ENCODE assay signal across 15 cellular contexts in the genomic region with DNA sequence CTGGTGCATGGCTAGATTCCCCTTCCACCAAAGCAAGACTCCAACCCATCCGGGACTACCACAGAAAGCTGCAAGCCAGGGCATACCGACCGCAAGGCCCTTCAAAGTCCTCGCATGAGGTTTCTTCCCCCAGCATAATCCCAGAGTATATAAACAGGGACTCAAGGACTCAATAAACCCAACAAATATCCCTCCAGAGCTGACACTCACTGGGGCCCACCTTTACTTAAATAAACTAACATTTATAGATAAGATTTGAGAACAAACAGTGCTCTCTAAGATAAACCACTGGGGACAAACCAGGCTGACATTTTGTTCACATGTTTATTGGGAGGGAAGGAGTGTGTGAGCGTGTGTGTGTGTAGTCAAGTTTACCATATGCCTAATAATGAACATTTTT.
"Had no signal": no experiment of that assay in that cellular context is flagged by ENCODE, and none has a peak within 500 bp of the region (broad histone marks: within the 10 kb centered on the region; RNA-seq: fewer than 3 reads in every experiment).

No MANE protein-coding gene starts in this region.

- ATAC-seq: foreskin keratinocyte had no signal

- H3K4me3 ChIP-seq: ascending aorta, cardiac muscle cell, esophagus muscularis mucosa, stomach, thyroid gland had no signal

- H3K27me3 ChIP-seq: ascending aorta, cardiac muscle cell, esophagus muscularis mucosa, foreskin keratinocyte, stomach, thyroid gland had no signal

- H3K27me3 Mint-ChIP-seq: activated naive CD8-positive, alpha-beta T cell treated with anti-CD3 and anti-CD28 coated beads, Interleukin-2, amount 10 ng/mL, durations not matched to agents 7 days and 5 days had no signal

- DNase-seq: activated CD4-positive, alpha-beta T cell treated with anti-CD3 and anti-CD28 coated beads, Interleukin-2, amount 50 U/mL, for 48 hours; activated CD4-positive, CD25-positive, alpha-beta regulatory T cell treated with anti-CD3 and anti-CD28 coated beads, Interleukin-2, amount 50 U/mL, for 72 hours; activated gamma-delta T cell treated with Interleukin-2 at 50 U/mL for 16 hours; activated naive CD8-positive, alpha-beta T cell treated with anti-CD3 and anti-CD28 coated beads, Interleukin-2, amount 10 ng/mL, durations not matched to agents 7 days and 5 days; activated T-cell treated with anti-CD3 and anti-CD28 coated beads, Interleukin-2, amount 50 U/mL, for 48 hours; foreskin keratinocyte; head of caudate nucleus; occipital lobe; stomach; thyroid gland had no signal

- H3K4me3 Mint-ChIP-seq: activated naive CD8-positive, alpha-beta T cell treated with anti-CD3 and anti-CD28 coated beads, Interleukin-2, amount 10 ng/mL, durations not matched to agents 7 days and 5 days; memory B cell; nephron had no signal

- H3K36me3 ChIP-seq: ascending aorta, cardiac muscle cell, esophagus muscularis mucosa, stomach, thyroid gland had no signal

- H3K27ac Mint-ChIP-seq: activated naive CD8-positive, alpha-beta T cell treated with anti-CD3 and anti-CD28 coated beads, Interleukin-2, amount 10 ng/mL, durations not matched to agents 7 days and 5 days; memory B cell; nephron had no signal

- H3K9me3 ChIP-seq: ascending aorta, esophagus muscularis mucosa, stomach, thyroid gland had no signal

- H3K4me1 Mint-ChIP-seq: activated naive CD8-positive, alpha-beta T cell treated with anti-CD3 and anti-CD28 coated beads, Interleukin-2, amount 10 ng/mL, durations not matched to agents 7 days and 5 days had no signal

- H3K27ac ChIP-seq: ascending aorta, cardiac muscle cell, esophagus muscularis mucosa, foreskin keratinocyte, thyroid gland had no signal
